1 cellular context compared by ENCODE assay signal in genomic region chr7:82816272-82816671, GRCh38.
A peak's percentile ranks its signal among the peaks of the same experiment; 100 is the strongest.
TF ChIP-seq lines count a peak whose summit lies in the region.

No MANE protein-coding gene starts in this region.

TF ChIP-seq in H1, 55 proteins besides CTCF, POLR2A, EP300 and RAD21 (continued from another document):
- TF ChIP-seq HDAC2 (IDR thresholded peaks at IDR 0.05; ENCODE audit: borderline replicate concordance in 1 of 2, low read depth in 2 of 2, low read length in 2 of 2) (0 out of 4 replicates have a peak, but pooled peaks of 1 of the 2 experiments have one; percentile 38), CHD1 (IDR thresholded peaks at IDR 0.05; ENCODE audit: low read depth, low read length) (no peak)
